In genomic region chr1:178284059-178284458, GRCh38 we compare ENCODE assay signal across 15 cellular contexts.
DNase-seq lines count a peak whose midpoint lies in the region; ATAC-seq and TF ChIP-seq lines count a peak whose summit lies in the region.
"Had no signal": no experiment of that assay in that cellular context is flagged by ENCODE, and none has a peak within 500 bp of the region (broad histone marks: within the 10 kb centered on the region; RNA-seq: fewer than 3 reads in every experiment).

No MANE protein-coding gene starts in this region.

- 0 out of 2 replicates have a peak, but pooled peaks cover 10% of the 10 kb centered on the region for H3F3A ChIP-seq in PC-9 (ENCODE audit: insufficient read depth, low read depth)

- H4K20me1 ChIP-seq in PC-9 (ENCODE audit: insufficient read depth): no peaks in the 10 kb centered on the region

- no peak overlapping the region for H3K4me3 ChIP-seq in cardiac muscle cell
- H3K4me3 ChIP-seq in PC-9: no peak overlapping the region
- H3K4me3 ChIP-seq in dorsolateral prefrontal cortex: no peak overlapping the region
- H3K4me3 ChIP-seq in skeletal muscle satellite cell (ENCODE audit: low read length): no peak overlapping the region

- H3K36me3 ChIP-seq in cardiac muscle cell (no peaks in the 10 kb centered on the region), PC-9 (ENCODE audit: low read depth) (peaks cover 12% of the 10 kb centered on the region; the same call in 1 of the 2 replicates), skeletal muscle satellite cell (ENCODE audit: insufficient read depth, low read length) (peaks cover 29% of the 10 kb centered on the region)

- no peaks in the 10 kb centered on the region for H3K9me3 ChIP-seq in cardiac muscle cell (ENCODE audit: low read depth)
- no peaks in the 10 kb centered on the region for H3K9me3 ChIP-seq in PC-9 (ENCODE audit: insufficient read depth, low read depth)
- H3K9me3 ChIP-seq in skeletal muscle satellite cell (replicated peaks; ENCODE audit: low read length): no peaks in the 10 kb centered on the region
- H3K9me3 ChIP-seq: SK-N-SH had no signal

- H3K27ac ChIP-seq in cardiac muscle cell (no peak overlapping the region), PC-9 (no peak overlapping the region), dorsolateral prefrontal cortex (peak overlapping the region in 31 of 59 donors; percentile 1 to 63 (median 33))
- H3K27ac ChIP-seq: parathyroid adenoma had no signal

- CTCF ChIA-PET in PC-9 (lab: Charles Lee) (no interaction called here), HEK293T (lab: Yijun Ruan, JAX) (no interaction called here)

- DNase-seq in cardiac muscle cell (ENCODE audit: low read depth in 1 of 2, low spot score in 1 of 2) (no peak), Right ventricle myocardium superior (no peak), PC-9 (no peak), dorsolateral prefrontal cortex (no peak), EL (no peak), HEK293T (ENCODE audit: extremely low spot score) (no peak)
- no peak for DNase-seq in stimulated activated CD4-positive, alpha-beta T cell treated with anti-CD3 and anti-CD28 coated beads, Interleukin-4, amount 100 ng/mL, for 1 hour
- DNase-seq: activated CD4-positive, alpha-beta T cell treated with anti-CD3 and anti-CD28 coated beads for 1 hour; activated T-cell treated with anti-CD3 and anti-CD28 coated beads, Interleukin-2, amount 50 U/mL, for 1 hour; NCI-H1417; NCI-H526 treated with DMSO at 0.1 percent for 48 hours; SK-N-SH; stimulated activated CD4-positive, alpha-beta T cell treated with anti-CD3 and anti-CD28 coated beads, Interleukin-15, amount 100 ng/mL, for 24 hours had no signal

- H3K4me1 ChIP-seq in cardiac muscle cell (ENCODE audit: low read depth) (no peaks in the 10 kb centered on the region), PC-9 (replicated peaks; ENCODE audit: insufficient read depth) (peaks cover 17% of the 10 kb centered on the region), skeletal muscle satellite cell (ENCODE audit: control insufficient read depth, insufficient read depth, low read length) (peaks cover 25% of the 10 kb centered on the region)
- H3K4me1 ChIP-seq: parathyroid adenoma had no signal

- intact Hi-C loops in Right ventricle myocardium superior (cut with DNase I) (loop anchor here (10.0 kb wide), 1 partner anchor 249 kb away; no protein-coding TSS in a partner anchor), PC-9 (cut with micrococcal nuclease; ENCODE audit: unreplicated experiment) (loop anchor here (5.0 kb wide), 2 partner anchors 92 to 327 kb away; no protein-coding TSS in a partner anchor), dorsolateral prefrontal cortex (cut with DNase I) (loop anchor here (10.0 kb wide), 1 partner anchor 229 kb away; no protein-coding TSS in a partner anchor)

- TSS peak; percentile 15 for BruUV-seq in PC-9 (replicated peaks; lab: Mats Ljungman, UMichigan)

- ATAC-seq in Right ventricle myocardium superior (ENCODE audit: poor library complexity): no peak

- peaks cover 15% of the 10 kb centered on the region; the same call in 1 of the 2 replicates for H3K79me2 ChIP-seq in PC-9 (ENCODE audit: low read depth)
- H3K79me2 ChIP-seq: parathyroid adenoma had no signal

- POLR2A ChIA-PET in PC-9 (lab: Charles Lee; ENCODE audit: unreplicated experiment): no interaction called here
- POLR2A ChIA-PET in HEK293T (lab: Yijun Ruan, JAX): no interaction called here

- no peaks in the 10 kb centered on the region for H3K27me3 ChIP-seq in cardiac muscle cell
- H3K27me3 ChIP-seq in PC-9 (ENCODE audit: insufficient read depth, low read depth): no peaks in the 10 kb centered on the region
- no peaks in the 10 kb centered on the region for H3K27me3 ChIP-seq in dorsolateral prefrontal cortex
- no peaks in the 10 kb centered on the region for H3K27me3 ChIP-seq in skeletal muscle satellite cell (ENCODE audit: control insufficient read depth, insufficient read depth, low read length)

- H2AFZ ChIP-seq in PC-9: no peak overlapping the region
- H2AFZ ChIP-seq: parathyroid adenoma had no signal

- no peaks in the 10 kb centered on the region for H3K9me2 ChIP-seq in PC-9 (ENCODE audit: insufficient read depth)
- H3K9me2 ChIP-seq: SK-N-SH had no signal

- no peak overlapping the region for H3K4me2 ChIP-seq in PC-9
- no peak overlapping the region for H3K4me2 ChIP-seq in skeletal muscle satellite cell (ENCODE audit: low read length)
- H3K4me2 ChIP-seq: SK-N-SH had no signal

- H3K9ac ChIP-seq in skeletal muscle satellite cell (ENCODE audit: low read depth, low read length): peak overlapping the region; percentile 20
- H3K9ac ChIP-seq: parathyroid adenoma, SK-N-SH had no signal

- TF ChIP-seq CTCF in cardiac muscle cell (IDR thresholded peaks at IDR 0.05; ENCODE audit: low read depth, low read length) (peak; percentile 4), PC-9 (conservative IDR thresholded peaks at IDR 0.05) (no peak), dorsolateral prefrontal cortex (IDR thresholded peaks at IDR 0.05 in 54 of 56, conservative IDR thresholded peaks at IDR 0.05 in 2 of 56; ENCODE audit: low read depth in 1 of 56, partially characterized antibody in 56 of 56) (peak in 10 of 56 donors; percentile 6 to 22 (median 16))

TF ChIP-seq in HEK293T, 16 proteins besides CTCF, POLR2A, EP300 and RAD21:
- no peak for TF ChIP-seq ZNF384 (IDR thresholded peaks at IDR 0.05)

Comparison
In these comparisons a context has a peak if more than half of its experiments do, and no peak if none do; other contexts are left out.
1. H3K27ac ChIP-seq: peak in dorsolateral prefrontal cortex (31 of 59); none in cardiac muscle cell (single experiment) and PC-9 (single experiment).